Comparison of ENCODE assay signal across 8 cellular contexts in the genomic region with DNA sequence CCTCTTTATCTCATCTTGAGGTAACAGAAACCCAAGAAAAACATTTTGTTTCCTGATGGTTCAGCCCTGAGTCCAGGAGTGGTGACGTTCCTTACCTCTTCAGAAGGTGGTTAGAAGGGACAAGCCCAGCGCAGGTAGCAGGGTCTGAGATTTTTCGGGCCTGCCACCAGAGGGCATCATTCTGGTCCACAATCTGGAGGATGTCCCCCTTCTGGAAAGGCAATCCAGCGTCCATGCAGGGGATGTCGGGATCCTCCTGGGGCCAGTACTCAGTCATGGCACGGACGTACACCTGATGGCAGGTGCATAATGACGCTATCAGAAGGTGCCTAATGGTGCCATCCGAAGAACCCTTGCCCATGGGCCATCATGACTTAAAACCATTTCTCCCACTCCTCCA. TPM values are rescaled to one million over a fixed set of nuclear protein-coding genes. Genes with fewer than 3 reads are reported as not detected.
DNase-seq lines count a peak whose midpoint lies in the region; ATAC-seq and TF ChIP-seq lines count a peak whose summit lies in the region.

No MANE protein-coding gene starts in this region.

- H3K27ac Mint-ChIP-seq in endothelial cell (ENCODE audit: unreplicated experiment), result no peak overlapping the region
- H3K27ac Mint-ChIP-seq in activated T-helper 2 cell treated with anti-CD3 and anti-CD28 coated beads, Interferon-gamma antibody, Interleukin-2, Interleukin-4, amounts not matched to agents 10 μg/mL and 5 μg/mL and 100 μg/mL, durations not matched to agents 14 hours and 24 hours and 36 hours, result no peak overlapping the region

- H3K27ac ChIP-seq in 22Rv1, result no peak overlapping the region
- H3K27ac ChIP-seq in DND-41 (ENCODE audit: low read length), result no peak overlapping the region

- peaks cover 15% of the 10 kb centered on the region for H3K27me3 ChIP-seq in DND-41 (ENCODE audit: insufficient read depth, low read length, poor library complexity)

- intact Hi-C loops in activated T-helper 2 cell treated with anti-CD3 and anti-CD28 coated beads, Interferon-gamma antibody, Interleukin-2, Interleukin-4, amounts not matched to agents 10 μg/mL and 5 μg/mL and 100 μg/mL, durations not matched to agents 14 hours and 24 hours and 36 hours (cut with micrococcal nuclease), result no loop called here

- no peaks in the 10 kb centered on the region for H3K36me3 ChIP-seq in DND-41 (ENCODE audit: insufficient read depth, low read length)

- no peak overlapping the region for H3K9ac ChIP-seq in DND-41 (ENCODE audit: low read depth, low read length)

- no peak overlapping the region for H3K4me3 Mint-ChIP-seq in endothelial cell (ENCODE audit: unreplicated experiment)
- H3K4me3 Mint-ChIP-seq in activated T-helper 2 cell treated with anti-CD3 and anti-CD28 coated beads, Interferon-gamma antibody, Interleukin-2, Interleukin-4, amounts not matched to agents 10 μg/mL and 5 μg/mL and 100 μg/mL, durations not matched to agents 14 hours and 24 hours and 36 hours (ENCODE audit: low read depth), result no peak overlapping the region

- H3K9me3 ChIP-seq in DND-41 (ENCODE audit: insufficient read depth, low read length, severe bottlenecking), result no peaks in the 10 kb centered on the region

- DNase-seq in DND-41, result peak; percentile 9
- DNase-seq in NCI-H748 (lab: John Stamatoyannopoulos, UW; ENCODE audit: unreplicated experiment), result peak; percentile 63
- DNase-seq in endothelial cell (ENCODE audit: low spot score), result peak; percentile 57
- no peak for DNase-seq in activated T-helper 2 cell treated with anti-CD3 and anti-CD28 coated beads, Interferon-gamma antibody, Interleukin-2, Interleukin-4, amounts not matched to agents 10 μg/mL and 5 μg/mL and 100 μg/mL, durations not matched to agents 14 hours and 24 hours and 36 hours (ENCODE audit: low spot score)
- DNase-seq in stimulated activated naive CD4-positive, alpha-beta T cell (lab: John Stamatoyannopoulos, UW), result no peak
- no peak for DNase-seq in cortex of kidney (lab: John Stamatoyannopoulos, UW)

- no peaks in the 10 kb centered on the region for H3K36me3 Mint-ChIP-seq in endothelial cell (ENCODE audit: low read depth, unreplicated experiment)
- H3K36me3 Mint-ChIP-seq in activated T-helper 2 cell treated with anti-CD3 and anti-CD28 coated beads, Interferon-gamma antibody, Interleukin-2, Interleukin-4, amounts not matched to agents 10 μg/mL and 5 μg/mL and 100 μg/mL, durations not matched to agents 14 hours and 24 hours and 36 hours (ENCODE audit: low read depth), result no peaks in the 10 kb centered on the region

- no peak overlapping the region for H3K4me2 ChIP-seq in DND-41 (ENCODE audit: insufficient read depth, low read length)

- no peak overlapping the region for H2AFZ ChIP-seq in DND-41 (ENCODE audit: low read depth, low read length)

- no peaks in the 10 kb centered on the region for H4K20me1 ChIP-seq in DND-41 (ENCODE audit: insufficient read depth, low read length)

- H3K9me3 Mint-ChIP-seq in endothelial cell (ENCODE audit: unreplicated experiment), result no peaks in the 10 kb centered on the region
- no peaks in the 10 kb centered on the region for H3K9me3 Mint-ChIP-seq in activated T-helper 2 cell treated with anti-CD3 and anti-CD28 coated beads, Interferon-gamma antibody, Interleukin-2, Interleukin-4, amounts not matched to agents 10 μg/mL and 5 μg/mL and 100 μg/mL, durations not matched to agents 14 hours and 24 hours and 36 hours

- ATAC-seq in DND-41 (ENCODE audit: insufficient read depth, low read depth) (peak; percentile 39; the same call in 1 of the 3 replicates), HG02642 (IDR thresholded peaks at IDR 0.05; ENCODE audit: poor library complexity, unreplicated experiment) (no peak)

- TF ChIP-seq CTCF in 22Rv1 (IDR thresholded peaks at IDR 0.05), result peak; percentile 61
- TF ChIP-seq CTCF in DND-41 (IDR thresholded peaks at IDR 0.05; ENCODE audit: borderline replicate concordance, extremely low read depth, low read length, poor library complexity, severe bottlenecking), result peak; percentile 55
- peak; percentile 44 for TF ChIP-seq CTCF in endothelial cell (IDR thresholded peaks at IDR 0.05; ENCODE audit: unreplicated experiment)

- H3K4me3 ChIP-seq in DND-41 (ENCODE audit: low read depth in 1 of 2, low read length in 2 of 2), result no peak overlapping the region

- no peaks in the 10 kb centered on the region for H3K79me2 ChIP-seq in DND-41 (ENCODE audit: insufficient read depth, low read length)

- H3K4me1 ChIP-seq in DND-41 (ENCODE audit: insufficient read depth, low read length), result no peaks in the 10 kb centered on the region

- no peaks in the 10 kb centered on the region for H3K4me1 Mint-ChIP-seq in endothelial cell (ENCODE audit: unreplicated experiment)
- H3K4me1 Mint-ChIP-seq in activated T-helper 2 cell treated with anti-CD3 and anti-CD28 coated beads, Interferon-gamma antibody, Interleukin-2, Interleukin-4, amounts not matched to agents 10 μg/mL and 5 μg/mL and 100 μg/mL, durations not matched to agents 14 hours and 24 hours and 36 hours (ENCODE audit: low read depth), result no peaks in the 10 kb centered on the region

- H3K27me3 Mint-ChIP-seq in endothelial cell (ENCODE audit: unreplicated experiment), result peaks cover 5% of the 10 kb centered on the region
- peaks cover 4% of the 10 kb centered on the region for H3K27me3 Mint-ChIP-seq in activated T-helper 2 cell treated with anti-CD3 and anti-CD28 coated beads, Interferon-gamma antibody, Interleukin-2, Interleukin-4, amounts not matched to agents 10 μg/mL and 5 μg/mL and 100 μg/mL, durations not matched to agents 14 hours and 24 hours and 36 hours (ENCODE audit: low read depth)

RNA-seq across cellular contexts. Expression of a gene that starts 17.7 kb away (rescaled TPM):
- total RNA-seq in endothelial cell (ENCODE audit: unreplicated experiment), result 0.13 TPM
- not detected in 2 replicates for total RNA-seq in activated T-helper 2 cell treated with anti-CD3 and anti-CD28 coated beads, Interferon-gamma antibody, Interleukin-2, Interleukin-4, amounts not matched to agents 10 μg/mL and 5 μg/mL and 100 μg/mL, durations not matched to agents 14 hours and 24 hours and 36 hours

RNA-seq across cellular contexts. Expression of a gene that starts 37.4 kb away (rescaled TPM):
- 22.3 TPM for total RNA-seq in endothelial cell (ENCODE audit: unreplicated experiment)
- total RNA-seq in activated T-helper 2 cell treated with anti-CD3 and anti-CD28 coated beads, Interferon-gamma antibody, Interleukin-2, Interleukin-4, amounts not matched to agents 10 μg/mL and 5 μg/mL and 100 μg/mL, durations not matched to agents 14 hours and 24 hours and 36 hours, result 19.8 and 20.1 TPM in 2 replicates

Comparison
In these comparisons a context has a peak if more than half of its experiments do, and no peak if none do; other contexts are left out.
1. DNase-seq: peak in DND-41 (single experiment), NCI-H748 (single experiment) and endothelial cell (single experiment); none in activated T-helper 2 cell treated with anti-CD3 and anti-CD28 coated beads, Interferon-gamma antibody, Interleukin-2, Interleukin-4, amounts not matched to agents 10 μg/mL and 5 μg/mL and 100 μg/mL, durations not matched to agents 14 hours and 24 hours and 36 hours (single experiment), stimulated activated naive CD4-positive, alpha-beta T cell (0 of 6) and cortex of kidney (single experiment).
2. Peak in every context shown above with its lines, with median percentiles within 50 percentile points of each other: CTCF ChIP-seq.